In the genomic region with DNA sequence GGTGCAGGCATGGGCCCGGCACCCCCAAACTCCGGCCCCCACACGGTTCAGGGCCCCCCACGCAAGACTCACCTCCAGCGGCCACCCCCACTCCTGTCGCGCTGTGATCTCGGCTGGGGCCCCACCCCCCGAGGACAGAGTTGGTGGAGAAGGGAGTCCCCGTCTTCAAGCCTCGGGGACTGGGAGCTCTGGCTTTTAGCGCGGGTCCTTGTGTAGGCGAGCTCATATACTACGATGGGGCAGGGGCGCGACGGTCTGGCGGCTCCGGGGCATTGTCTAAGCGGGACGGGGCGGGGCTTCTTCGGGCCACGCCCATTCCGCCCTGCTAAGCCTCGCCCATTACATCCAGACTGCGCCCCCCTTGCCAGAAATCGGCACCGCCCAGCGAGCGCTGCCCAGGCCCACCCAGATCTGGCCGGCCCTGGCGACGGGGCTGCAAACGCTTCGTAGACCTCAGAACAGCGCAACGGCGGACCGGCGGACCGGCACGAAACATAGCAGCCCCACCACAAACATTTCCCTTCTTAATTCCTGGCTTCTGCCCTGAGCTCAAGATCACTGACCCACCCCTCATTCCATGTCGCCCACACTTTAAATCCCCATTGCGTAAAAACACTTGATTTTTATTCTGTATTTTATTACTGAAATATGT, we compare ENCODE assay signal across 8 cellular contexts. TPM values are rescaled to one million over a fixed set of nuclear protein-coding genes. Genes with fewer than 3 reads are reported as not detected.
DNase-seq lines count a peak whose midpoint lies in the region; ATAC-seq and TF ChIP-seq lines count a peak whose summit lies in the region.

No MANE protein-coding gene starts in this region.

- no peaks in the 10 kb centered on the region for H4K20me1 ChIP-seq in neural cell (ENCODE audit: insufficient read depth)

- no peaks in the 10 kb centered on the region for H3K9me2 ChIP-seq in neural cell (ENCODE audit: insufficient read depth, low read length)

- peak overlapping the region; percentile 96 for H3K9ac ChIP-seq in neural cell (ENCODE audit: low read length)

- H3K4me3 Mint-ChIP-seq in activated naive CD4-positive, alpha-beta T cell treated with anti-CD3 and anti-CD28 coated beads for 36 hours, result peak overlapping the region; percentile 79

- H3K9me3 ChIP-seq in neural cell (ENCODE audit: low read length), result no peaks in the 10 kb centered on the region

- H3K4me2 ChIP-seq in neural cell (ENCODE audit: low read length), result peak overlapping the region; percentile 51

- peak; percentile 36 for ATAC-seq in HG03460 (IDR thresholded peaks at IDR 0.05; ENCODE audit: unreplicated experiment)
- ATAC-seq in foreskin keratinocyte, result peak; percentile 30
- ATAC-seq in HG03565 (IDR thresholded peaks at IDR 0.05; ENCODE audit: unreplicated experiment), result no peak

- peaks cover 30% of the 10 kb centered on the region for H3K36me3 Mint-ChIP-seq in activated naive CD4-positive, alpha-beta T cell treated with anti-CD3 and anti-CD28 coated beads for 36 hours (ENCODE audit: low read depth)

- peaks cover 7% of the 10 kb centered on the region for H3K4me1 ChIP-seq in foreskin keratinocyte

- H3K27ac Mint-ChIP-seq in activated naive CD4-positive, alpha-beta T cell treated with anti-CD3 and anti-CD28 coated beads for 36 hours, result peak overlapping the region; percentile 50

- H3K27me3 ChIP-seq in foreskin keratinocyte (no peaks in the 10 kb centered on the region), neural cell (ENCODE audit: insufficient read depth, low read depth, low read length) (no peaks in the 10 kb centered on the region)

- CTCF ChIA-PET in RWPE1 (lab: Yijun Ruan, JAX), result interaction anchor here (0.7 to 1.4 kb wide), 10 partner anchors 12 to 134 kb away, joined by 3 to 8 read pairs (median 3); a partner anchor contains a TSS
- CTCF ChIA-PET in activated naive CD4-positive, alpha-beta T cell treated with anti-CD3 and anti-CD28 coated beads for 36 hours (lab: Charles Lee), result interaction anchor here (0.7 to 3.4 kb wide), 14 partner anchors 7 to 222 kb away, joined by 3 to 22 read pairs (median 4); a partner anchor contains a TSS

- intact Hi-C loops in activated naive CD4-positive, alpha-beta T cell treated with anti-CD3 and anti-CD28 coated beads for 36 hours (cut with micrococcal nuclease), result loop anchor here (1.0 to 2.0 kb wide), 4 partner anchors 8 to 100 kb away; a partner anchor contains a TSS

- no peak for TF ChIP-seq EP300 in neural cell (conservative IDR thresholded peaks at IDR 0.05; ENCODE audit: poor library complexity, severe bottlenecking)

- H3K27ac ChIP-seq in RWPE1 (peak overlapping the region; percentile 94), foreskin keratinocyte (no peak overlapping the region), neural cell (ENCODE audit: low read length) (peak overlapping the region; percentile 76)

- peaks cover 24% of the 10 kb centered on the region for H3K79me2 ChIP-seq in neural cell (replicated peaks; ENCODE audit: insufficient read depth, low read length)

- H2AFZ ChIP-seq in neural cell (ENCODE audit: low read depth, low read length), result peak overlapping the region; percentile 97

- H3K4me3 ChIP-seq in GM12865 (ENCODE audit: low read depth, low read length) (peak overlapping the region; percentile 49), neural cell (ENCODE audit: low read length) (peak overlapping the region; percentile 92)

- peak; percentile 19 for TF ChIP-seq RAD21 in neural cell (conservative IDR thresholded peaks at IDR 0.05)

- DNase-seq in GM12865 (ENCODE audit: low read depth) (peak; percentile 78), RWPE1 (ENCODE audit: low spot score) (peak; percentile 79), foreskin keratinocyte (peak in 1 of 2 donors; percentile 63), superior temporal gyrus (ENCODE audit: extremely low spot score) (peak; percentile 64)
- peak; percentile 60 for DNase-seq in activated naive CD4-positive, alpha-beta T cell treated with anti-CD3 and anti-CD28 coated beads for 36 hours

- H3K9me3 Mint-ChIP-seq in activated naive CD4-positive, alpha-beta T cell treated with anti-CD3 and anti-CD28 coated beads for 36 hours, result no peaks in the 10 kb centered on the region

- no peaks in the 10 kb centered on the region for H3K27me3 Mint-ChIP-seq in activated naive CD4-positive, alpha-beta T cell treated with anti-CD3 and anti-CD28 coated beads for 36 hours (ENCODE audit: low read depth)

- H3K36me3 ChIP-seq in neural cell (ENCODE audit: insufficient read depth, low read length), result no peaks in the 10 kb centered on the region

- no peak for TF ChIP-seq CTCF in GM12865 (IDR thresholded peaks at IDR 0.05; ENCODE audit: insufficient read depth, low read depth, low read length, missing control alignments)
- TF ChIP-seq CTCF in RWPE1 (conservative IDR thresholded peaks at IDR 0.05; ENCODE audit: low read depth), result no peak
- TF ChIP-seq CTCF in foreskin keratinocyte (conservative IDR thresholded peaks at IDR 0.05), result no peak
- TF ChIP-seq CTCF in neural cell (IDR thresholded peaks at IDR 0.05; ENCODE audit: poor library complexity, severe bottlenecking), result peak; percentile 42

- no peaks in the 10 kb centered on the region for H3F3A ChIP-seq in neural cell (ENCODE audit: insufficient read depth, low read length, poor library complexity, severe bottlenecking)

- POLR2A ChIA-PET in RWPE1 (lab: Yijun Ruan, JAX; ENCODE audit: low non-redundant PET), result interaction anchor here (0.6 to 1.1 kb wide), 2 partner anchors 19 to 41 kb away, joined by 4 to 7 read pairs; no protein-coding TSS in a partner anchor

- H3K4me1 Mint-ChIP-seq in activated naive CD4-positive, alpha-beta T cell treated with anti-CD3 and anti-CD28 coated beads for 36 hours (ENCODE audit: low read depth), result peaks cover 60% of the 10 kb centered on the region

TF ChIP-seq in neural cell, 6 proteins besides CTCF, POLR2A, EP300 and RAD21:
- TF ChIP-seq TAF1 (IDR thresholded peaks at IDR 0.05; ENCODE audit: low read depth) (no peak), POLR2AphosphoS5 (IDR thresholded peaks at IDR 0.05) (peak; percentile 89), MXI1 (conservative IDR thresholded peaks at IDR 0.05; ENCODE audit: poor library complexity, severe bottlenecking) (peak; percentile 5)

RNA-seq across cellular contexts. Expression of a gene that starts 1.0 kb away (rescaled TPM):
- total RNA-seq in activated naive CD4-positive, alpha-beta T cell treated with anti-CD3 and anti-CD28 coated beads for 36 hours, result 10 to 100 TPM in 1 of 2 experiments, 1 to 10 TPM in 1; 8.5 to 11.3 TPM
- 10.1 and 10.7 TPM in 2 replicates for total RNA-seq in foreskin keratinocyte
- polyA plus RNA-seq in foreskin keratinocyte (13.6 and 16.1 TPM in 2 replicates), neural cell (386 and 410 TPM in 2 replicates)
- polyA minus RNA-seq in neural cell, result 161 and 174 TPM in 2 replicates

RNA-seq across cellular contexts. Expression of a gene that starts 6.2 kb away (rescaled TPM):
- total RNA-seq in activated naive CD4-positive, alpha-beta T cell treated with anti-CD3 and anti-CD28 coated beads for 36 hours, result 100 to 1,000 TPM; 348 to 353 TPM
- 940 and 998 TPM in 2 replicates for total RNA-seq in foreskin keratinocyte
- 1,066 and 1,074 TPM in 2 replicates for polyA plus RNA-seq in foreskin keratinocyte
- polyA plus RNA-seq in neural cell, result 5.5 and 5.7 TPM in 2 replicates
- 2.7 and 2.9 TPM in 2 replicates for polyA minus RNA-seq in neural cell

RNA-seq across cellular contexts. Expression of a gene that starts 6.9 kb away (rescaled TPM):
- under 1 TPM in 1 of 2 experiments, not detected in 1; 0.49 TPM for total RNA-seq in activated naive CD4-positive, alpha-beta T cell treated with anti-CD3 and anti-CD28 coated beads for 36 hours
- not detected in 2 replicates for total RNA-seq in foreskin keratinocyte
- polyA plus RNA-seq in foreskin keratinocyte (0.07 TPM in 1 of 2 replicates, not detected in the other), neural cell (not detected in 2 replicates)
- polyA minus RNA-seq in neural cell, result not detected in 2 replicates

RNA-seq across cellular contexts. Expression of a gene that starts 8.6 kb away (rescaled TPM):
- total RNA-seq in activated naive CD4-positive, alpha-beta T cell treated with anti-CD3 and anti-CD28 coated beads for 36 hours, result not detected
- 0.54 TPM in 1 of 2 replicates, not detected in the other for total RNA-seq in foreskin keratinocyte
- polyA plus RNA-seq in foreskin keratinocyte (0.28 and 0.44 TPM in 2 replicates), neural cell (0.78 and 0.88 TPM in 2 replicates)
- not detected in 2 replicates for polyA minus RNA-seq in neural cell

RNA-seq across cellular contexts. Expression of a gene that starts 9.7 kb away (rescaled TPM):
- 100 to 1,000 TPM; 101 to 105 TPM for total RNA-seq in activated naive CD4-positive, alpha-beta T cell treated with anti-CD3 and anti-CD28 coated beads for 36 hours
- total RNA-seq in foreskin keratinocyte, result 13.1 and 14.2 TPM in 2 replicates
- 6.8 and 9.2 TPM in 2 replicates for polyA plus RNA-seq in foreskin keratinocyte
- 5.1 and 7.8 TPM in 2 replicates for polyA plus RNA-seq in neural cell
- polyA minus RNA-seq in neural cell, result 2.2 and 3.0 TPM in 2 replicates
